In genomic region chr14:88908216-88908615, GRCh38 we compare ENCODE assay signal across 27 cellular contexts.
"Had no signal": no experiment of that assay in that cellular context is flagged by ENCODE, and none has a peak within 500 bp of the region (broad histone marks: within the 10 kb centered on the region; RNA-seq: fewer than 3 reads in every experiment).

No MANE protein-coding gene starts in this region.

- ATAC-seq: stimulated activated effector memory CD8-positive, alpha-beta T cell treated with anti-CD3 and anti-CD28 coated beads, Interleukin-12 subunit alpha, Interleukin-12 subunit beta, amount 100 ng/mL, for 72 hours; stimulated activated memory B cell treated with anti-CD40 and anti-IgM and Interleukin-4, amounts not matched to agents 10 μg/mL and 1 μg/mL and 100 μg/mL, for 72 hours; stimulated activated naive B cell treated with anti-CD40 and anti-IgM and Interleukin-4, amounts not matched to agents 10 μg/mL and 1 μg/mL and 100 μg/mL, for 72 hours; stimulated activated naive CD8-positive, alpha-beta T cell treated with anti-CD3 and anti-CD28 coated beads, Interleukin-15, amount 100 ng/mL, for 72 hours; stimulated activated naive CD8-positive, alpha-beta T cell treated with anti-CD3 and anti-CD28 coated beads, Interleukin-15, Interleukin-2, amounts not matched to agents 100 U/mL and 50 U/mL, for 24 hours; upper lobe of right lung had no signal

- H3K4me1 ChIP-seq: stomach, suprapubic skin, testis, thyroid gland, tibial artery, tibial nerve, transverse colon, upper lobe of left lung, upper lobe of right lung, uterus, vagina had no signal

- DNase-seq: stimulated activated CD4-positive, alpha-beta T cell treated with anti-CD3 and anti-CD28 coated beads, Interleukin-2, amount 100 ng/mL, for 48 hours; stimulated activated CD4-positive, alpha-beta T cell treated with anti-CD3 and anti-CD28 coated beads, Interleukin-4, amount 100 ng/mL, for 1 hour; stimulated activated CD4-positive, alpha-beta T cell treated with anti-CD3 and anti-CD28 coated beads, Interleukin-4, amount 100 ng/mL, for 24 hours; stimulated activated CD4-positive, alpha-beta T cell treated with anti-CD3 and anti-CD28 coated beads, Interleukin-4, amount 100 ng/mL, for 4 hours; stimulated activated CD8-positive, alpha-beta memory T cell treated with anti-CD3 and anti-CD28 coated beads, Interleukin-4, amount 100 ng/mL, for 48 hours; stimulated activated naive B cell treated with anti-CD40 and anti-IgM and Interleukin-4, amounts not matched to agents 10 μg/mL and 1 μg/mL and 100 μg/mL, for 72 hours; stimulated activated naive CD4-positive, alpha-beta T cell; stimulated activated naive CD4-positive, alpha-beta T cell treated with Interleukin-2 at 50 U/mL for 16 hours; stimulated activated naive CD8-positive, alpha-beta T cell treated with anti-CD3 and anti-CD28 coated beads, Interleukin-15, amount 100 ng/mL, for 72 hours; stimulated activated naive CD8-positive, alpha-beta T cell treated with anti-CD3 and anti-CD28 coated beads, Interleukin-15, Interleukin-2, amounts not matched to agents 100 U/mL and 50 U/mL, for 24 hours; stomach; substantia nigra; testis; thyroid gland; tibial artery; transverse colon; trophoblast cell; upper lobe of left lung; upper lobe of right lung; uterus had no signal

- H3K4me3 ChIP-seq: stomach, suprapubic skin, testis, thoracic aorta, thyroid gland, tibial artery, tibial nerve, transverse colon, upper lobe of left lung, upper lobe of right lung, uterus, vagina had no signal

- H3K36me3 ChIP-seq: stomach, suprapubic skin, thoracic aorta, thyroid gland, tibial artery, tibial nerve, transverse colon, upper lobe of left lung, upper lobe of right lung, uterus, vagina had no signal

- H3K27ac ChIP-seq: stomach, suprapubic skin, testis, thoracic aorta, thyroid gland, tibial artery, tibial nerve, transverse colon, upper lobe of left lung, upper lobe of right lung, uterus, vagina had no signal

- H3K9me3 ChIP-seq: suprapubic skin, testis, thyroid gland, upper lobe of right lung, uterus, vagina had no signal

- H3K27me3 ChIP-seq: stomach, suprapubic skin, testis, thyroid gland, tibial artery, tibial nerve, transverse colon, upper lobe of left lung, upper lobe of right lung, uterus, vagina had no signal

- FAIRE-seq: urothelium cell line had no signal
